9 cellular contexts compared by ENCODE assay signal in genomic region chr14:92514844-92515509, GRCh38. TPM values are rescaled to one million over a fixed set of nuclear protein-coding genes. Genes with fewer than 3 reads are reported as not detected.
DNase-seq lines count a peak whose midpoint lies in the region; ATAC-seq and TF ChIP-seq lines count a peak whose summit lies in the region.
"Had no signal": no experiment of that assay in that cellular context is flagged by ENCODE, and none has a peak within 500 bp of the region (broad histone marks: within the 10 kb centered on the region; RNA-seq: fewer than 3 reads in every experiment).

No MANE protein-coding gene starts in this region.

- H3K27ac Mint-ChIP-seq in activated CD4-positive, alpha-beta T cell treated with anti-CD3 and anti-CD28 coated beads, Interleukin-2, amount 10 ng/mL, durations not matched to agents 24 days and 14 days = peak overlapping the region; percentile 29

- H3K27me3 ChIP-seq in lower lobe of right lung (ENCODE audit: low read depth) (no peaks in the 10 kb centered on the region), testis (no peaks in the 10 kb centered on the region)
- no peaks in the 10 kb centered on the region for H3K27me3 ChIP-seq in effector memory CD4-positive, alpha-beta T cell (replicated peaks; ENCODE audit: control insufficient read depth, insufficient read depth, low read length, poor library complexity, severe bottlenecking)

- no peaks in the 10 kb centered on the region for H3K9me3 Mint-ChIP-seq in activated CD4-positive, alpha-beta T cell treated with anti-CD3 and anti-CD28 coated beads, Interleukin-2, amount 10 ng/mL, durations not matched to agents 24 days and 14 days

- H3K4me3 Mint-ChIP-seq in activated CD4-positive, alpha-beta T cell treated with anti-CD3 and anti-CD28 coated beads, Interleukin-2, amount 10 ng/mL, durations not matched to agents 24 days and 14 days = peak overlapping the region; percentile 75

- in situ Hi-C loops in astrocyte of the cerebellum (cut with HindIII; ENCODE audit: low sequenced_read_pairs) = no loop called here

- WGBS in testis, 2 donors = 34 to 44% methylated on average over 11 to 15 of the region's 15 CpGs

- H3K27me3 Mint-ChIP-seq in activated CD4-positive, alpha-beta T cell treated with anti-CD3 and anti-CD28 coated beads, Interleukin-2, amount 10 ng/mL, durations not matched to agents 24 days and 14 days = peaks cover 38% of the 10 kb centered on the region

- H3K36me3 Mint-ChIP-seq in activated CD4-positive, alpha-beta T cell treated with anti-CD3 and anti-CD28 coated beads, Interleukin-2, amount 10 ng/mL, durations not matched to agents 24 days and 14 days (ENCODE audit: low read depth) = no peaks in the 10 kb centered on the region

- H3K36me3 ChIP-seq in lower lobe of right lung = no peaks in the 10 kb centered on the region
- no peaks in the 10 kb centered on the region for H3K36me3 ChIP-seq in testis (ENCODE audit: low read depth, missing control alignments)
- H3K36me3 ChIP-seq in effector memory CD4-positive, alpha-beta T cell (ENCODE audit: control insufficient read depth, insufficient read depth, low read length) = no peaks in the 10 kb centered on the region

- TF ChIP-seq POLR2A in testis (IDR thresholded peaks at IDR 0.05) = no peak

- intact Hi-C loops in activated CD4-positive, alpha-beta T cell treated with anti-CD3 and anti-CD28 coated beads, Interleukin-2, amount 10 ng/mL, durations not matched to agents 24 days and 14 days (cut with micrococcal nuclease) = no loop called here
- intact Hi-C loops in lower lobe of right lung (cut with DNase I) = no loop called here
- intact Hi-C loops in testis (cut with DNase I; ENCODE audit: low total_unique reads) = no loop called here

- peak overlapping the region; percentile 58 for H3K4me3 ChIP-seq in astrocyte of the cerebellum (ENCODE audit: low read depth, low read length)
- peak overlapping the region; percentile 76 for H3K4me3 ChIP-seq in lower lobe of right lung
- H3K4me3 ChIP-seq in testis = peak overlapping the region; percentile 68 to 69
- H3K4me3 ChIP-seq in effector memory CD4-positive, alpha-beta T cell (ENCODE audit: insufficient read depth, low read depth, low read length, poor library complexity, severe bottlenecking) = no peak overlapping the region

- TF ChIP-seq CTCF in astrocyte of the cerebellum (IDR thresholded peaks at IDR 0.05; ENCODE audit: low read depth, low read length, missing control alignments) = no peak
- no peak for TF ChIP-seq CTCF in lower lobe of right lung (IDR thresholded peaks at IDR 0.05)
- TF ChIP-seq CTCF in testis (IDR thresholded peaks at IDR 0.05) = no peak

- DNase-seq in activated CD4-positive, alpha-beta T cell treated with anti-CD3 and anti-CD28 coated beads, Interleukin-2, amount 10 ng/mL, durations not matched to agents 24 days and 14 days = no peak
- no peak for DNase-seq in activated CD4-positive, alpha-beta T cell treated with anti-CD3 and anti-CD28 coated beads for 48 hours
- no peak for DNase-seq in astrocyte of the cerebellum (ENCODE audit: low read depth)
- peak; percentile 46 for DNase-seq in lower lobe of right lung
- DNase-seq in testis = peak; percentile 48
- DNase-seq in effector memory CD4-positive, alpha-beta T cell = no peak
- DNase-seq in NCI-H1092 (lab: John Stamatoyannopoulos, UW) = no peak

- peaks cover 24% of the 10 kb centered on the region for H3K4me1 Mint-ChIP-seq in activated CD4-positive, alpha-beta T cell treated with anti-CD3 and anti-CD28 coated beads, Interleukin-2, amount 10 ng/mL, durations not matched to agents 24 days and 14 days

- no peak for ATAC-seq in lower lobe of right lung
- ATAC-seq in HG02970 (IDR thresholded peaks at IDR 0.05; ENCODE audit: low FRiP score, unreplicated experiment) = no peak

- peak overlapping the region; percentile 94 for H3K27ac ChIP-seq in lower lobe of right lung
- H3K27ac ChIP-seq in testis = peak overlapping the region; percentile 93
- no peak overlapping the region for H3K27ac ChIP-seq in effector memory CD4-positive, alpha-beta T cell (ENCODE audit: insufficient read depth, low read length, poor library complexity, severe bottlenecking)
- H3K27ac ChIP-seq: C4-2B had no signal

- peaks cover 71% of the 10 kb centered on the region for H3K4me1 ChIP-seq in lower lobe of right lung
- peaks cover 24% of the 10 kb centered on the region for H3K4me1 ChIP-seq in testis
- peaks cover 7% of the 10 kb centered on the region for H3K4me1 ChIP-seq in effector memory CD4-positive, alpha-beta T cell (ENCODE audit: control insufficient read depth, insufficient read depth, low read length, poor library complexity, severe bottlenecking)

- H3K9me3 ChIP-seq in lower lobe of right lung = no peaks in the 10 kb centered on the region
- H3K9me3 ChIP-seq in testis = no peaks in the 10 kb centered on the region
- no peaks in the 10 kb centered on the region for H3K9me3 ChIP-seq in effector memory CD4-positive, alpha-beta T cell (ENCODE audit: control insufficient read depth, low read length)

RNA-seq across cellular contexts. Expression of gene RIN3, which starts 1.4 kb away (rescaled TPM):
- total RNA-seq in activated CD4-positive, alpha-beta T cell treated with anti-CD3 and anti-CD28 coated beads, Interleukin-2, amount 10 ng/mL, durations not matched to agents 24 days and 14 days = 21.5 and 21.6 TPM in 2 replicates
- total RNA-seq in lower lobe of right lung (70.6 TPM), testis (10 to 100 TPM; 49.8 to 56.2 TPM)
- polyA plus RNA-seq in testis (ENCODE audit: insufficient read depth, low read depth, low replicate concordance) = 25.9 TPM

Comparison
In these comparisons a context has a peak if more than half of its experiments do, and no peak if none do; other contexts are left out.
1. DNase-seq: peak in lower lobe of right lung (single experiment) and testis (single experiment); none in activated CD4-positive, alpha-beta T cell treated with anti-CD3 and anti-CD28 coated beads, Interleukin-2, amount 10 ng/mL, durations not matched to agents 24 days and 14 days (single experiment), activated CD4-positive, alpha-beta T cell treated with anti-CD3 and anti-CD28 coated beads for 48 hours (single experiment), astrocyte of the cerebellum (single experiment), effector memory CD4-positive, alpha-beta T cell (0 of 3) and NCI-H1092 (single experiment).